14 cellular contexts compared by ENCODE assay signal in genomic region chr5:149298857-149299404, GRCh38. TPM values are rescaled to one million over a fixed set of nuclear protein-coding genes. Genes with fewer than 3 reads are reported as not detected.
A peak's percentile ranks its signal among the peaks of the same experiment; 100 is the strongest.
DNase-seq lines count a peak whose midpoint lies in the region; ATAC-seq and TF ChIP-seq lines count a peak whose summit lies in the region.
"Had no signal": no experiment of that assay in that cellular context is flagged by ENCODE, and none has a peak within 500 bp of the region (broad histone marks: within the 10 kb centered on the region; RNA-seq: fewer than 3 reads in every experiment).

No MANE protein-coding gene starts in this region.

- H3K27ac Mint-ChIP-seq in naive thymus-derived CD4-positive, alpha-beta T cell: peak overlapping the region in 8 of 9 donors; percentile 60 to 95 (median 84)

- no peaks in the 10 kb centered on the region for H3K27me3 ChIP-seq in naive thymus-derived CD4-positive, alpha-beta T cell (ENCODE audit: control insufficient read depth in 2 of 2, insufficient read depth in 2 of 2, low read length in 2 of 2)
- H3K27me3 ChIP-seq: colonic mucosa had no signal

- H3K4me3 ChIP-seq in naive thymus-derived CD4-positive, alpha-beta T cell (ENCODE audit: low read length): no peak overlapping the region
- H3K4me3 ChIP-seq in mucosa of descending colon: no peak overlapping the region
- H3K4me3 ChIP-seq: colonic mucosa had no signal

- H3K27ac ChIP-seq in naive thymus-derived CD4-positive, alpha-beta T cell (ENCODE audit: low read depth, low read length): no peak overlapping the region
- H3K27ac ChIP-seq: colonic mucosa had no signal

- no peaks in the 10 kb centered on the region for H3K36me3 ChIP-seq in naive thymus-derived CD4-positive, alpha-beta T cell (ENCODE audit: control insufficient read depth in 2 of 3, insufficient read depth in 3 of 3, low read length in 3 of 3)
- no peaks in the 10 kb centered on the region for H3K36me3 ChIP-seq in mucosa of descending colon (ENCODE audit: low read depth)
- H3K36me3 ChIP-seq: colonic mucosa had no signal

- peak overlapping the region in 9 of 10 donors; percentile 23 to 84 (median 71) for H3K4me3 Mint-ChIP-seq in naive thymus-derived CD4-positive, alpha-beta T cell
- H3K4me3 Mint-ChIP-seq: CD8-positive, alpha-beta T cell had no signal

- H3K27me3 Mint-ChIP-seq in naive thymus-derived CD4-positive, alpha-beta T cell: peaks cover 0 to 11% (median 0%) of the 10 kb centered on the region in 5 donors

- CTCF ChIA-PET in naive thymus-derived CD4-positive, alpha-beta T cell (lab: Charles Lee): interaction anchor here (0.9 to 2.0 kb wide), 6 partner anchors 10 to 185 kb away, joined by 4 to 10 read pairs (median 6); no protein-coding TSS in a partner anchor

- no peaks in the 10 kb centered on the region for H3K36me3 Mint-ChIP-seq in naive thymus-derived CD4-positive, alpha-beta T cell
- H3K36me3 Mint-ChIP-seq: CD8-positive, alpha-beta T cell had no signal

- intact Hi-C loops in Right ventricle myocardium superior (cut with DNase I): no loop called here
- intact Hi-C loops in cardiac septum (cut with DNase I): no loop called here
- intact Hi-C loops in naive thymus-derived CD4-positive, alpha-beta T cell (cut with micrococcal nuclease): loop anchor here in 1 of 2 donors (1.0 to 2.0 kb wide), 2 partner anchors 27 to 46 kb away; partner anchors contain the start of gene GRPEL2
- intact Hi-C loops in mucosa of descending colon (cut with DNase I, micrococcal nuclease): no loop called here

- TF ChIP-seq CTCF in mucosa of descending colon (IDR thresholded peaks at IDR 0.05): no peak

- peaks cover 0 to 56% of the 10 kb centered on the region in 2 donors for H3K4me1 ChIP-seq in naive thymus-derived CD4-positive, alpha-beta T cell (ENCODE audit: control insufficient read depth in 2 of 2, insufficient read depth in 2 of 2, low read length in 2 of 2)
- no peaks in the 10 kb centered on the region for H3K4me1 ChIP-seq in mucosa of descending colon (ENCODE audit: low read depth)
- H3K4me1 ChIP-seq: colonic mucosa had no signal

- peak; percentile 8 for ATAC-seq in Right ventricle myocardium superior (ENCODE audit: poor library complexity)
- ATAC-seq in esophagus mucosa: peak; percentile 21
- no peak for ATAC-seq in naive thymus-derived CD4-positive, alpha-beta T cell
- ATAC-seq in HG03520 (IDR thresholded peaks at IDR 0.05; ENCODE audit: unreplicated experiment): no peak
- ATAC-seq in HG03342 (IDR thresholded peaks at IDR 0.05; ENCODE audit: unreplicated experiment): no peak
- no peak for ATAC-seq in mucosa of descending colon

- H3K9me3 Mint-ChIP-seq in naive thymus-derived CD4-positive, alpha-beta T cell: no peaks in the 10 kb centered on the region
- H3K9me3 Mint-ChIP-seq: CD8-positive, alpha-beta T cell had no signal

- DNase-seq in Right ventricle myocardium superior (peak; percentile 44), cardiac septum (ENCODE audit: low spot score) (no peak), NAMALWA (ENCODE audit: low spot score) (no peak), mucosa of descending colon (no peak)
- no peak for DNase-seq in naive thymus-derived CD4-positive, alpha-beta T cell
- DNase-seq: CD8-positive, alpha-beta T cell; colonic mucosa; erythroblast; head of caudate nucleus; IMR-90; kidney glomerular epithelial cell had no signal

- POLR2A ChIA-PET in naive thymus-derived CD4-positive, alpha-beta T cell (lab: Charles Lee): interaction anchor here (1.0 to 2.6 kb wide), 6 partner anchors 10 to 69 kb away, joined by 3 to 7 read pairs (median 4); partner anchors contain the start of gene PCYOX1L

- peaks cover 4 to 66% (median 57%) of the 10 kb centered on the region in 7 donors for H3K4me1 Mint-ChIP-seq in naive thymus-derived CD4-positive, alpha-beta T cell

- H3K9me3 ChIP-seq in naive thymus-derived CD4-positive, alpha-beta T cell (ENCODE audit: control insufficient read depth in 2 of 3, low read length in 3 of 3): no peaks in the 10 kb centered on the region
- no peaks in the 10 kb centered on the region for H3K9me3 ChIP-seq in mucosa of descending colon
- H3K9me3 ChIP-seq: colonic mucosa had no signal

RNA-seq across cellular contexts. Expression of gene AFAP1L1, which starts 27.3 kb away (rescaled TPM):
- 42.2 TPM for total RNA-seq in Right ventricle myocardium superior
- total RNA-seq in cardiac septum: 55.2 TPM
- total RNA-seq in esophagus mucosa: 3.0 TPM
- under 1 TPM in 3 of 5 experiments, not detected in 2; 0.08 to 0.76 (median 0.49) TPM for total RNA-seq in naive thymus-derived CD4-positive, alpha-beta T cell
- polyA plus RNA-seq in naive thymus-derived CD4-positive, alpha-beta T cell: 1 to 10 TPM in 1 of 2 donors, under 1 TPM in 1; 0.18 to 1.1 TPM
- 1 to 10 TPM; 1.5 to 7.3 (median 1.9) TPM for total RNA-seq in mucosa of descending colon

RNA-seq across cellular contexts. Expression of gene GRPEL2, which starts 46.4 kb away (rescaled TPM):
- total RNA-seq in Right ventricle myocardium superior (9.0 TPM), cardiac septum (11.0 TPM), esophagus mucosa (49.6 TPM), mucosa of descending colon (10 to 100 TPM in 2 of 3 donors, 1 to 10 TPM in 1; 9.9 to 15.2 (median 11.1) TPM)
- total RNA-seq in naive thymus-derived CD4-positive, alpha-beta T cell: 10 to 100 TPM; 12.0 to 40.1 (median 32.2) TPM
- polyA plus RNA-seq in naive thymus-derived CD4-positive, alpha-beta T cell: 1 to 10 TPM; 5.9 to 7.5 TPM

RNA-seq across cellular contexts. Expression of gene PCYOX1L, which starts 58.9 kb away (rescaled TPM):
- total RNA-seq in Right ventricle myocardium superior: 2.0 TPM
- total RNA-seq in cardiac septum: 4.3 TPM
- total RNA-seq in esophagus mucosa: 6.5 TPM
- 10 to 100 TPM; 29.7 to 53.7 (median 36.3) TPM for total RNA-seq in naive thymus-derived CD4-positive, alpha-beta T cell
- polyA plus RNA-seq in naive thymus-derived CD4-positive, alpha-beta T cell: 10 to 100 TPM; 12.7 to 21.1 TPM
- total RNA-seq in mucosa of descending colon: 1 to 10 TPM; 3.1 to 5.9 (median 4.2) TPM

Comparison
In these comparisons a context has a peak if more than half of its experiments do, and no peak if none do; other contexts are left out.
1. ATAC-seq: peak in Right ventricle myocardium superior (single experiment) and esophagus mucosa (single experiment); none in naive thymus-derived CD4-positive, alpha-beta T cell (single experiment), HG03520 (single experiment), HG03342 (single experiment) and mucosa of descending colon (single experiment).